Comparison of ENCODE assay signal across 13 cellular contexts in the genomic region with DNA sequence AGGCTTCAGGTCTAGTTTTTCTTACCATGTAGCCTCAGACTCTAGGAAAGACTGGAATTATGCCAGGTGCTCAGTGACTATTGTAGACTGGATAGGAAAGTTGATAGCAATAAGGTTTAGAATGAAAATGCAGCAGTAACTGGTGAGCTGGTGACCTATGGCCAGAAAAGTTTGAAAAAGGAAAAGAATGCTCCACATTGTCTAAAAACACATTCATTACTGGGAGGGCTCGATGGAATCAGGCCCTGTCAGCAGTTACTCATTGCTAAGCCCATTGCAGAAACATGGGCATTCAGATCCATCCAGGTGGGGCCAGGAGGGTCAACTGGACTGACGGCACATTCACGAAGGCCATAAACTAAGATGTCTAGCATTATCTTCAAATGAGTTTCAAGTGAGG. TPM values are rescaled to one million over a fixed set of nuclear protein-coding genes. Genes with fewer than 3 reads are reported as not detected.
DNase-seq lines count a peak whose midpoint lies in the region; ATAC-seq and TF ChIP-seq lines count a peak whose summit lies in the region.
"Had no signal": no experiment of that assay in that cellular context is flagged by ENCODE, and none has a peak within 500 bp of the region (broad histone marks: within the 10 kb centered on the region; RNA-seq: fewer than 3 reads in every experiment).

No MANE protein-coding gene starts in this region.

- H3K4me1 ChIP-seq in ACC112 (ENCODE audit: control insufficient read depth, insufficient read depth, low read length, unreplicated experiment) (peaks cover 33% of the 10 kb centered on the region), ovary (ENCODE audit: insufficient read depth) (peaks cover 6% of the 10 kb centered on the region)
- H3K4me1 ChIP-seq in CD8-positive, alpha-beta memory T cell (ENCODE audit: insufficient read depth, low read length), result peaks cover 87% of the 10 kb centered on the region
- peaks cover 70 to 78% of the 10 kb centered on the region in 2 donors for H3K4me1 ChIP-seq in naive thymus-derived CD4-positive, alpha-beta T cell (ENCODE audit: control insufficient read depth in 2 of 2, insufficient read depth in 2 of 2, low read length in 2 of 2)

- WGBS in ovary, 3 donors, result 79 to 90% (median 86%) methylated on average over 3 of the region's 3 CpGs

- H3K27ac Mint-ChIP-seq in CD8-positive, alpha-beta memory T cell, result peak overlapping the region; percentile 58 to 93 (median 89)
- H3K27ac Mint-ChIP-seq in activated naive CD8-positive, alpha-beta T cell treated with anti-CD3 and anti-CD28 coated beads for 36 hours, result peak overlapping the region; percentile 81
- peak overlapping the region; percentile 38 to 99 (median 91) for H3K27ac Mint-ChIP-seq in naive thymus-derived CD4-positive, alpha-beta T cell

- CTCF ChIA-PET in CD8-positive, alpha-beta memory T cell (lab: Charles Lee), result interaction anchor here (1.0 kb wide), 1 partner anchor 68 kb away, joined by 3 read pairs; no protein-coding TSS in a partner anchor
- CTCF ChIA-PET in naive thymus-derived CD4-positive, alpha-beta T cell (lab: Charles Lee), result interaction anchor here (1.0 kb wide), 1 partner anchor 28 kb away, joined by 3 read pairs; no protein-coding TSS in a partner anchor

- no peaks in the 10 kb centered on the region for H3K9me3 Mint-ChIP-seq in CD8-positive, alpha-beta memory T cell
- H3K9me3 Mint-ChIP-seq in activated naive CD8-positive, alpha-beta T cell treated with anti-CD3 and anti-CD28 coated beads for 36 hours, result no peaks in the 10 kb centered on the region
- H3K9me3 Mint-ChIP-seq in naive thymus-derived CD4-positive, alpha-beta T cell, result no peaks in the 10 kb centered on the region

- no peaks in the 10 kb centered on the region for H3K36me3 ChIP-seq in ACC112 (ENCODE audit: insufficient read depth, low read length)
- no peaks in the 10 kb centered on the region for H3K36me3 ChIP-seq in CD8-positive, alpha-beta memory T cell (ENCODE audit: insufficient read depth, low read length)
- H3K36me3 ChIP-seq in naive thymus-derived CD4-positive, alpha-beta T cell (ENCODE audit: control insufficient read depth in 2 of 3, insufficient read depth in 3 of 3, low read length in 3 of 3), result no peaks in the 10 kb centered on the region
- H3K36me3 ChIP-seq in ovary, result no peaks in the 10 kb centered on the region

- no peak for DNase-seq in CD8-positive, alpha-beta memory T cell
- no peak for DNase-seq in activated naive CD8-positive, alpha-beta T cell treated with anti-CD3 and anti-CD28 coated beads for 36 hours
- DNase-seq in naive thymus-derived CD4-positive, alpha-beta T cell, result no peak
- no peak for DNase-seq in OCI-M1 (lab: John Stamatoyannopoulos, UW)
- DNase-seq in ovary, result no peak
- no peak for DNase-seq in GM13977 (ENCODE audit: low spot score)
- DNase-seq: caudate nucleus; glutamatergic neuron; PC-9; stimulated activated CD4-positive, alpha-beta T cell treated with anti-CD3 and anti-CD28 coated beads, Interleukin-2, amount 100 ng/mL, for 48 hours had no signal

- peaks cover 9 to 23% (median 9%) of the 10 kb centered on the region in 3 donors for H3K36me3 Mint-ChIP-seq in CD8-positive, alpha-beta memory T cell
- H3K36me3 Mint-ChIP-seq in activated naive CD8-positive, alpha-beta T cell treated with anti-CD3 and anti-CD28 coated beads for 36 hours, result peaks cover 22% of the 10 kb centered on the region
- peaks cover 4 to 50% (median 14%) of the 10 kb centered on the region in 5 donors for H3K36me3 Mint-ChIP-seq in naive thymus-derived CD4-positive, alpha-beta T cell

- in situ Hi-C loops in GM13977 (cut with MboI; ENCODE audit: low pct_unique_long_range_greater_than_20kb, low sequenced_read_pairs, unreplicated experiment), result no loop called here

- no peaks in the 10 kb centered on the region for H3K27me3 Mint-ChIP-seq in CD8-positive, alpha-beta memory T cell
- no peaks in the 10 kb centered on the region for H3K27me3 Mint-ChIP-seq in activated naive CD8-positive, alpha-beta T cell treated with anti-CD3 and anti-CD28 coated beads for 36 hours
- H3K27me3 Mint-ChIP-seq in naive thymus-derived CD4-positive, alpha-beta T cell, result no peaks in the 10 kb centered on the region

- peaks cover 83 to 94% (median 92%) of the 10 kb centered on the region in 3 donors for H3K4me1 Mint-ChIP-seq in CD8-positive, alpha-beta memory T cell
- H3K4me1 Mint-ChIP-seq in activated naive CD8-positive, alpha-beta T cell treated with anti-CD3 and anti-CD28 coated beads for 36 hours, result peaks cover 77% of the 10 kb centered on the region
- H3K4me1 Mint-ChIP-seq in naive thymus-derived CD4-positive, alpha-beta T cell, result peaks cover 66 to 98% (median 89%) of the 10 kb centered on the region in 7 donors

- H3K79me2 ChIP-seq in ACC112 (ENCODE audit: control insufficient read depth, insufficient read depth, low read length, unreplicated experiment), result no peaks in the 10 kb centered on the region

- no peaks in the 10 kb centered on the region for H3K27me3 ChIP-seq in ACC112 (ENCODE audit: insufficient read depth, low read length)
- H3K27me3 ChIP-seq in CD8-positive, alpha-beta memory T cell (ENCODE audit: insufficient read depth, low read length, poor library complexity, severe bottlenecking), result no peaks in the 10 kb centered on the region
- no peaks in the 10 kb centered on the region for H3K27me3 ChIP-seq in naive thymus-derived CD4-positive, alpha-beta T cell (ENCODE audit: control insufficient read depth in 2 of 2, insufficient read depth in 2 of 2, low read length in 2 of 2)
- no peaks in the 10 kb centered on the region for H3K27me3 ChIP-seq in ovary

- TF ChIP-seq CTCF in ovary (IDR thresholded peaks at IDR 0.05) (no peak), GM13977 (IDR thresholded peaks at IDR 0.05; ENCODE audit: extremely low read depth, insufficient read depth, missing control alignments) (no peak)

- no peak for TF ChIP-seq POLR2A in ovary (IDR thresholded peaks at IDR 0.05)

- H2AFZ ChIP-seq in ACC112 (ENCODE audit: low read length, unreplicated experiment), result no peak overlapping the region
- H2AFZ ChIP-seq: PC-9 had no signal

- H3K4me3 ChIP-seq in ACC112 (ENCODE audit: low read depth, low read length) (no peak overlapping the region), ovary (no peak overlapping the region)
- peak overlapping the region; percentile 20 for H3K4me3 ChIP-seq in CD8-positive, alpha-beta memory T cell (ENCODE audit: low read length)
- no peak overlapping the region for H3K4me3 ChIP-seq in naive thymus-derived CD4-positive, alpha-beta T cell (ENCODE audit: low read length)
- H3K4me3 ChIP-seq: PC-9 had no signal

- no peaks in the 10 kb centered on the region for H3K9me3 ChIP-seq in CD8-positive, alpha-beta memory T cell (ENCODE audit: low read length)
- H3K9me3 ChIP-seq in naive thymus-derived CD4-positive, alpha-beta T cell (ENCODE audit: control insufficient read depth in 2 of 3, low read length in 3 of 3), result no peaks in the 10 kb centered on the region
- no peaks in the 10 kb centered on the region for H3K9me3 ChIP-seq in ovary

- H3K27ac ChIP-seq in ACC112 (ENCODE audit: low read depth, low read length), result peak overlapping the region; percentile 14; the same call in 1 of the 2 replicates
- no peak overlapping the region for H3K27ac ChIP-seq in CD8-positive, alpha-beta memory T cell (ENCODE audit: low read depth, low read length)
- H3K27ac ChIP-seq in naive thymus-derived CD4-positive, alpha-beta T cell (ENCODE audit: low read depth, low read length), result peak overlapping the region; percentile 83
- H3K27ac ChIP-seq in ovary, result no peak overlapping the region
- H3K27ac ChIP-seq: C4-2B, PC-9 had no signal

- no peak for ATAC-seq in naive thymus-derived CD4-positive, alpha-beta T cell
- ATAC-seq in HG02870 (IDR thresholded peaks at IDR 0.05; ENCODE audit: unreplicated experiment), result no peak

- peak overlapping the region in 5 of 7 donors; percentile 48 to 60 (median 55) for H3K4me3 Mint-ChIP-seq in CD8-positive, alpha-beta memory T cell
- H3K4me3 Mint-ChIP-seq in activated naive CD8-positive, alpha-beta T cell treated with anti-CD3 and anti-CD28 coated beads for 36 hours, result no peak overlapping the region
- peak overlapping the region; percentile 34 to 83 (median 72) for H3K4me3 Mint-ChIP-seq in naive thymus-derived CD4-positive, alpha-beta T cell

- POLR2A ChIA-PET in CD8-positive, alpha-beta memory T cell (lab: Charles Lee), result interaction anchor here (0.5 to 8.6 kb wide), 4 partner anchors 9 to 52 kb away, joined by 3 to 59 read pairs (median 4); a partner anchor contains a TSS
- POLR2A ChIA-PET in naive thymus-derived CD4-positive, alpha-beta T cell (lab: Charles Lee), result interaction anchor here (0.9 to 12.9 kb wide), 4 partner anchors 9 to 59 kb away, joined by 3 to 252 read pairs (median 198); a partner anchor contains a TSS

- intact Hi-C loops in naive thymus-derived CD4-positive, alpha-beta T cell (cut with micrococcal nuclease), result no loop called here
- intact Hi-C loops in ovary (cut with DNase I), result loop anchor here in 1 of 4 donors (10.0 kb wide), 1 partner anchor 185 kb away; no protein-coding TSS in a partner anchor

- TF ChIP-seq EP300 in ovary (IDR thresholded peaks at IDR 0.05), result no peak

RNA-seq across cellular contexts. Expression of a gene that starts 8.7 kb away (rescaled TPM):
- total RNA-seq in CD8-positive, alpha-beta memory T cell, result 100 to 1,000 TPM; 386 to 391 TPM
- 303 TPM for polyA plus RNA-seq in CD8-positive, alpha-beta memory T cell
- 100 to 1,000 TPM; 385 to 392 TPM for total RNA-seq in activated naive CD8-positive, alpha-beta T cell treated with anti-CD3 and anti-CD28 coated beads for 36 hours
- 100 to 1,000 TPM; 459 to 675 (median 508) TPM for total RNA-seq in naive thymus-derived CD4-positive, alpha-beta T cell
- polyA plus RNA-seq in naive thymus-derived CD4-positive, alpha-beta T cell, result 100 to 1,000 TPM; 371 to 389 TPM
- 100 to 1,000 TPM; 117 to 152 (median 127) TPM for total RNA-seq in ovary
- 10 to 100 TPM; 39.7 to 66.1 TPM for polyA plus RNA-seq in ovary

Comparison
In these comparisons a context has a peak if more than half of its experiments do, and no peak if none do; other contexts are left out.
1. H3K27ac ChIP-seq: peak in ACC112 (single experiment) and naive thymus-derived CD4-positive, alpha-beta T cell (single experiment); none in CD8-positive, alpha-beta memory T cell (single experiment) and ovary (0 of 2).
2. Peak in every context shown above with its lines, with median percentiles within 50 percentile points of each other: H3K27ac Mint-ChIP-seq.